In genomic region chr3:179812096-179812382, GRCh38 we compare ENCODE assay signal across 1 cellular context.
TF ChIP-seq lines count a peak whose summit lies in the region.

No MANE protein-coding gene starts in this region.

TF ChIP-seq in HCT116, 20 proteins besides CTCF, POLR2A, EP300 and RAD21:
- no peak for TF ChIP-seq ATF3 (IDR thresholded peaks at IDR 0.05)
- no peak for TF ChIP-seq EZH2phosphoT487 (IDR thresholded peaks at IDR 0.05; ENCODE audit: borderline replicate concordance)
- no peak for TF ChIP-seq CBX3 (IDR thresholded peaks at IDR 0.05; ENCODE audit: low read depth)
- no peak for TF ChIP-seq TCF7L2 (IDR thresholded peaks at IDR 0.05; ENCODE audit: borderline replicate concordance, extremely low read depth, insufficient read depth, insufficient read length)
- no peak for TF ChIP-seq EGR1 (IDR thresholded peaks at IDR 0.05; ENCODE audit: low read depth)
- no peak for TF ChIP-seq CEBPB (IDR thresholded peaks at IDR 0.05; ENCODE audit: low read depth)
- TF ChIP-seq SRF (IDR thresholded peaks at IDR 0.05; ENCODE audit: low read depth), result no peak
- TF ChIP-seq ZNF274 (IDR thresholded peaks at IDR 0.05; ENCODE audit: low read depth, low read length), result no peak
- TF ChIP-seq ELF1 (IDR thresholded peaks at IDR 0.05; ENCODE audit: borderline replicate concordance, low read depth), result no peak
- no peak for TF ChIP-seq FOSL1 (IDR thresholded peaks at IDR 0.05; ENCODE audit: low read depth)
- no peak for TF ChIP-seq EZH2 (IDR thresholded peaks at IDR 0.05)
- no peak for TF ChIP-seq MAX (IDR thresholded peaks at IDR 0.05)
- TF ChIP-seq REST (IDR thresholded peaks at IDR 0.05; ENCODE audit: low read depth), result no peak
- TF ChIP-seq JUND (IDR thresholded peaks at IDR 0.05), result no peak
- no peak for TF ChIP-seq SIN3A (IDR thresholded peaks at IDR 0.05; ENCODE audit: low read depth)
- no peak for TF ChIP-seq SP1 (IDR thresholded peaks at IDR 0.05; ENCODE audit: low read depth)
- no peak for TF ChIP-seq YY1 (IDR thresholded peaks at IDR 0.05; ENCODE audit: extremely low read depth, insufficient replicate concordance, low read depth, low read length)
- no peak for TF ChIP-seq ZBTB33 (IDR thresholded peaks at IDR 0.05; ENCODE audit: extremely low read depth, insufficient replicate concordance, low read length)
- no peak for TF ChIP-seq POLR2AphosphoS5 (IDR thresholded peaks at IDR 0.05; ENCODE audit: low read depth, low read length)
- no peak for TF ChIP-seq ZFX (IDR thresholded peaks at IDR 0.05)
